In genomic region chr2:212915121-212915782, GRCh38 we compare ENCODE assay signal across 11 cellular contexts.
DNase-seq lines count a peak whose midpoint lies in the region; ATAC-seq and TF ChIP-seq lines count a peak whose summit lies in the region.
"Had no signal": no experiment of that assay in that cellular context is flagged by ENCODE, and none has a peak within 500 bp of the region (broad histone marks: within the 10 kb centered on the region; RNA-seq: fewer than 3 reads in every experiment).

No MANE protein-coding gene starts in this region.

- DNase-seq in foreskin keratinocyte (no peak), SHP77 treated with DMSO at 0.1 percent for 48 hours (lab: John Stamatoyannopoulos, UW) (no peak), NCI-H69 (lab: John Stamatoyannopoulos, UW) (no peak), head of caudate nucleus (no peak)
- DNase-seq in stimulated activated CD4-positive, alpha-beta T cell treated with anti-CD3 and anti-CD28 coated beads, Interleukin-4, amount 100 ng/mL, for 1 hour, result no peak
- DNase-seq: H9, NCI-H1417 treated with DMSO at 0.1 percent for 48 hours, right lobe of liver had no signal

- intact Hi-C loops in head of caudate nucleus (cut with DNase I), result no loop called here

- peaks cover 31% of the 10 kb centered on the region for H3K4me1 ChIP-seq in foreskin keratinocyte
- H3K4me1 ChIP-seq: right lobe of liver had no signal

- peak overlapping the region; percentile 90 for H3K27ac ChIP-seq in foreskin keratinocyte
- H3K27ac ChIP-seq: right lobe of liver had no signal

- no peak for TF ChIP-seq CTCF in foreskin keratinocyte (conservative IDR thresholded peaks at IDR 0.05)

- H3K27me3 ChIP-seq in foreskin keratinocyte, result no peaks in the 10 kb centered on the region
- H3K27me3 ChIP-seq: right lobe of liver had no signal

- ATAC-seq in GM18520 (IDR thresholded peaks at IDR 0.05; ENCODE audit: unreplicated experiment) (peak; percentile 67), GM21717 (IDR thresholded peaks at IDR 0.05; ENCODE audit: unreplicated experiment) (peak; percentile 72), HG03439 (IDR thresholded peaks at IDR 0.05; ENCODE audit: unreplicated experiment) (peak; percentile 69), foreskin keratinocyte (no peak)
